In genomic region chr5:151427258-151427657, GRCh38 we compare ENCODE assay signal across 10 cellular contexts.
DNase-seq lines count a peak whose midpoint lies in the region; ATAC-seq and TF ChIP-seq lines count a peak whose summit lies in the region.
"Had no signal": no experiment of that assay in that cellular context is flagged by ENCODE, and none has a peak within 500 bp of the region (broad histone marks: within the 10 kb centered on the region; RNA-seq: fewer than 3 reads in every experiment).

No MANE protein-coding gene starts in this region.

- H3K36me3 Mint-ChIP-seq in T-helper 2 cell treated with Interferon-gamma antibody and Interleukin-4, amounts not matched to agents 5 μg/mL and 100 μg/mL, for 36 hours (ENCODE audit: low read depth): no peaks in the 10 kb centered on the region
- H3K36me3 Mint-ChIP-seq: activated naive CD4-positive, alpha-beta T cell treated with anti-CD3 and anti-CD28 coated beads, Interleukin-2, amount 50 U/mL, for 24 hours; CD4-positive, CD25-positive, alpha-beta regulatory T cell had no signal

- peaks cover 13% of the 10 kb centered on the region for H3K27me3 Mint-ChIP-seq in T-helper 2 cell treated with Interferon-gamma antibody and Interleukin-4, amounts not matched to agents 5 μg/mL and 100 μg/mL, for 36 hours (ENCODE audit: low read depth)

- H3K4me1 Mint-ChIP-seq in T-helper 2 cell treated with Interferon-gamma antibody and Interleukin-4, amounts not matched to agents 5 μg/mL and 100 μg/mL, for 36 hours (ENCODE audit: low read depth): no peaks in the 10 kb centered on the region
- H3K4me1 Mint-ChIP-seq: activated naive CD4-positive, alpha-beta T cell treated with anti-CD3 and anti-CD28 coated beads, Interleukin-2, amount 50 U/mL, for 24 hours; CD4-positive, CD25-positive, alpha-beta regulatory T cell had no signal

- no peaks in the 10 kb centered on the region for H3K27me3 ChIP-seq in GM06990 (replicated peaks; ENCODE audit: control insufficient read depth, insufficient read depth, low read length)

- H3K27ac Mint-ChIP-seq in T-helper 2 cell treated with Interferon-gamma antibody and Interleukin-4, amounts not matched to agents 5 μg/mL and 100 μg/mL, for 36 hours: no peak overlapping the region
- H3K27ac Mint-ChIP-seq: activated naive CD4-positive, alpha-beta T cell treated with anti-CD3 and anti-CD28 coated beads, Interleukin-2, amount 50 U/mL, for 24 hours; CD4-positive, CD25-positive, alpha-beta regulatory T cell had no signal

- ATAC-seq in GM19023 (IDR thresholded peaks at IDR 0.05; ENCODE audit: unreplicated experiment) (peak; percentile 96), HG02763 (IDR thresholded peaks at IDR 0.05; ENCODE audit: unreplicated experiment) (peak; percentile 96)

- no peaks in the 10 kb centered on the region for H3K36me3 ChIP-seq in GM06990 (ENCODE audit: control insufficient read depth, insufficient read depth, low read length)

- TF ChIP-seq CTCF in GM06990 (IDR thresholded peaks at IDR 0.05; ENCODE audit: insufficient read depth, low read length, poor library complexity, severe bottlenecking): peak; percentile 64

- H3K9me3 Mint-ChIP-seq in T-helper 2 cell treated with Interferon-gamma antibody and Interleukin-4, amounts not matched to agents 5 μg/mL and 100 μg/mL, for 36 hours: no peaks in the 10 kb centered on the region
- H3K9me3 Mint-ChIP-seq: activated naive CD4-positive, alpha-beta T cell treated with anti-CD3 and anti-CD28 coated beads, Interleukin-2, amount 50 U/mL, for 24 hours had no signal

- peak; percentile 43 for DNase-seq in GM06990 (ENCODE audit: extremely low read depth, insufficient read length)
- peak; percentile 66 for DNase-seq in NAMALWA (ENCODE audit: low spot score)
- no peak for DNase-seq in D341Med (ENCODE audit: low spot score)
- no peak for DNase-seq in GF-D8 (lab: John Stamatoyannopoulos, UW)
- DNase-seq in NCI-H1048 (lab: John Stamatoyannopoulos, UW): no peak
- DNase-seq in T-helper 2 cell treated with Interferon-gamma antibody and Interleukin-4, amounts not matched to agents 5 μg/mL and 100 μg/mL, for 36 hours (ENCODE audit: low spot score): no peak
- DNase-seq: CD4-positive, CD25-positive, alpha-beta regulatory T cell had no signal

- H3K4me3 ChIP-seq in GM06990 (replicated peaks; ENCODE audit: low read depth, low read length): no peak overlapping the region

- H3K4me3 Mint-ChIP-seq in T-helper 2 cell treated with Interferon-gamma antibody and Interleukin-4, amounts not matched to agents 5 μg/mL and 100 μg/mL, for 36 hours: no peak overlapping the region
- H3K4me3 Mint-ChIP-seq: activated naive CD4-positive, alpha-beta T cell treated with anti-CD3 and anti-CD28 coated beads, Interleukin-2, amount 50 U/mL, for 24 hours; CD4-positive, CD25-positive, alpha-beta regulatory T cell had no signal

Comparison
In these comparisons a context has a peak if more than half of its experiments do, and no peak if none do; other contexts are left out.
1. DNase-seq: peak in GM06990 (single experiment) and NAMALWA (single experiment); none in D341Med (single experiment), GF-D8 (single experiment), NCI-H1048 (single experiment) and T-helper 2 cell treated with Interferon-gamma antibody and Interleukin-4, amounts not matched to agents 5 μg/mL and 100 μg/mL, for 36 hours (single experiment).